11 cellular contexts compared by ENCODE assay signal in the genomic region with DNA sequence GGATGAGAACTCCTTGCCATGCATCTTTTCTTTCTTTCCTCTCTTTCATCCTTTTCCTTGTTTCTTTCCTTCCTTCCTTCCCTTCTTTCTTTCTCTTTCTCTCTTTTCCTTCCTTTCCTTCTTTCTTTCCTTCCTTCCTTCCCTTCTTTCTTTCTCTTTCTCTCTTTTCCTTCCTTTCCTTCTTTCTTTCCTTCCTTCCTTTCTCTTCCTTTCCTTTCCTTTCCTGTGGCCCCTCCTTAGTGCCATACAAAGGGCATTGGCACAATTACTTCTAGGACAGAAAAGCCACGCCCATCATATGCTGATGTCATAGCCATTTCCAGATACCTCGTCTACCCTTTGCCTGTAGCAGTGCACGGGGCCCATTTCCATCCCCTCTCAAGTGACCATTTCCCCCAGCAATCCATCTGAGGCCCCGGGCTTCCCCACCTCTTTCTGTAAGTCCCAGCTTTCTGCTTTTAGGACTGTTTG.
A peak's percentile ranks its signal among the peaks of the same experiment; 100 is the strongest.
DNase-seq lines count a peak whose midpoint lies in the region; ATAC-seq, FAIRE-seq and TF ChIP-seq lines count a peak whose summit lies in the region.
"Had no signal": no experiment of that assay in that cellular context is flagged by ENCODE, and none has a peak within 500 bp of the region (broad histone marks: within the 10 kb centered on the region; RNA-seq: fewer than 3 reads in every experiment).

No MANE protein-coding gene starts in this region.

- peak overlapping the region; percentile 49 for H3K4me3 Mint-ChIP-seq in memory B cell

- peak overlapping the region; percentile 39 for H3K27ac Mint-ChIP-seq in memory B cell

- H3K9me3 ChIP-seq in DND-41 (ENCODE audit: insufficient read depth, low read length, severe bottlenecking): no peaks in the 10 kb centered on the region
- H3K9me3 ChIP-seq in SK-N-MC (ENCODE audit: low read depth, low read length): no peaks in the 10 kb centered on the region

- H3K9me3 Mint-ChIP-seq in memory B cell: no peaks in the 10 kb centered on the region

- H3K36me3 ChIP-seq in DND-41 (ENCODE audit: insufficient read depth, low read length) (peaks cover 17% of the 10 kb centered on the region), SK-N-MC (ENCODE audit: insufficient read depth, low read length) (peaks cover 16% of the 10 kb centered on the region)

- H4K20me1 ChIP-seq in DND-41 (ENCODE audit: insufficient read depth, low read length): peaks cover 21% of the 10 kb centered on the region

- peak; percentile 32 for DNase-seq in NCI-H2029 (lab: John Stamatoyannopoulos, UW)
- no peak for DNase-seq in NCI-H2029 treated with DMSO at 0.1 percent for 48 hours (lab: John Stamatoyannopoulos, UW)
- no peak for DNase-seq in DND-41
- DNase-seq in SK-N-MC (ENCODE audit: low read depth, low spot score): no peak
- DNase-seq in memory B cell (ENCODE audit: low spot score in 2 of 2): no peak
- DNase-seq in GM19238 (ENCODE audit: insufficient read length, low spot score): no peak
- DNase-seq in HTR-8/SVneo (ENCODE audit: insufficient read length, low spot score): no peak
- DNase-seq: GF-D8, NCI-H446 treated with DMSO at 0.1 percent for 48 hours had no signal

- H2AFZ ChIP-seq in DND-41 (ENCODE audit: low read depth, low read length): no peak overlapping the region

- H3K36me3 Mint-ChIP-seq in memory B cell: peaks cover 4% of the 10 kb centered on the region

- H3K4me1 ChIP-seq in DND-41 (ENCODE audit: insufficient read depth, low read length): peaks cover 48% of the 10 kb centered on the region

- H3K4me1 Mint-ChIP-seq in memory B cell: peaks cover 18% of the 10 kb centered on the region

- ATAC-seq in DND-41 (ENCODE audit: insufficient read depth, low read depth) (no peak), memory B cell (ENCODE audit: low read depth) (no peak), HG03571 (IDR thresholded peaks at IDR 0.05; ENCODE audit: unreplicated experiment) (no peak)

- peaks cover 44% of the 10 kb centered on the region for H3K79me2 ChIP-seq in DND-41 (ENCODE audit: insufficient read depth, low read length)

- H3K9ac ChIP-seq in DND-41 (ENCODE audit: low read depth, low read length): peak overlapping the region; percentile 16; the same call in 1 of the 2 replicates
- H3K9ac ChIP-seq in SK-N-MC (ENCODE audit: insufficient read length): peak overlapping the region; percentile 30

- TF ChIP-seq CTCF in DND-41 (IDR thresholded peaks at IDR 0.05; ENCODE audit: borderline replicate concordance, extremely low read depth, low read length, poor library complexity, severe bottlenecking): no peak

- no peak for FAIRE-seq in HTR-8/SVneo (lab: Jason Lieb, UNC)

- H3K27ac ChIP-seq in DND-41 (ENCODE audit: low read length): no peak overlapping the region; the same call in 1 of the 2 replicates
- H3K27ac ChIP-seq in SK-N-MC: no peak overlapping the region

- 0 out of 2 replicates have a peak overlapping the region, but pooled peaks have one; percentile 83 for H3K4me2 ChIP-seq in DND-41 (ENCODE audit: insufficient read depth, low read length)
- H3K4me2 ChIP-seq: smooth muscle cell had no signal

- H3K4me3 ChIP-seq in DND-41 (ENCODE audit: low read depth in 1 of 2, low read length in 2 of 2) (peak overlapping the region in 1 of 2 experiments; percentile 70; a peak in 1 of 4 replicates), SK-N-MC (peak overlapping the region; percentile 19)
- H3K4me3 ChIP-seq: smooth muscle cell had no signal

- no peaks in the 10 kb centered on the region for H3K27me3 ChIP-seq in DND-41 (ENCODE audit: insufficient read depth, low read length, poor library complexity)

- no peaks in the 10 kb centered on the region for H3K27me3 Mint-ChIP-seq in memory B cell
